1 cellular context compared by ENCODE assay signal in the genomic region with DNA sequence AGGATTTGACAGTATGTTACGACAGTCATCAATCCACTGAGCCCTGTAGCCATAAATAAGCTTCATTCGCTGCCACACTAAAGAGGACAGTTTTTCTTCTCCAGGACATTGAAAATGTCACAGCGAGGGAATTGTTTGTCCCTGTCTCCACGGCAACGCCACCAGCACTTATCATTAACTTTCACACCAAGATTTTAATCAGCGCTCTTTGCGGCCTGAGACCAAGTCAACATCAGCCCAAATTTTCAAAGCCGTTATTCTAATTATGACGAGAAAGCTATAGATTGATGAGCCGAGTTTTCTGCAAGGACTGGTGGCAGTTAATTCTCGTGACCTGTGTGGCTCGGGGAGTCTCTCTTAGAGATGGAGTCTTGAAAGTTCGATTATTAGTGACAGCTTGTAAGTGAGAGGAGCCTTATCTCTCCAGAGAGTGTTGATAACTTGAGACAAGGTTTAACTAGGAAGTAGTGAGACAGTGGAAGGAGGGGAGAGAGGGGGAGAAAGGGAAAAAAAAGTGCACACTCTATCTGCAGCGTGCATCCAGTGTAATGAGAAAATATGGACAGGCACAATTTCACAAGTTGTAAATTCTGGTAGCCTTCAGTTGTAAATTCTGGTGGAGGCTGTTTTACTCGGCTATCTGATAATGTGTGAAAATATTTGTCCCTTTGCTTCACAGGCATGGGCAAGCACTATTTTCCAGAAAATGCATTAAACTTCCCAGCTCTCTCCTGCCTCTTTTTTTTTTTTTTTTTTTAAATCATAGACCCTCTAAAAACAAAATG.
TF ChIP-seq lines count a peak whose summit lies in the region.

No MANE protein-coding gene starts in this region.

TF ChIP-seq in SK-N-SH, 30 proteins besides CTCF, POLR2A, EP300 and RAD21 (continued from another document):
- TF ChIP-seq, protein P1, sequence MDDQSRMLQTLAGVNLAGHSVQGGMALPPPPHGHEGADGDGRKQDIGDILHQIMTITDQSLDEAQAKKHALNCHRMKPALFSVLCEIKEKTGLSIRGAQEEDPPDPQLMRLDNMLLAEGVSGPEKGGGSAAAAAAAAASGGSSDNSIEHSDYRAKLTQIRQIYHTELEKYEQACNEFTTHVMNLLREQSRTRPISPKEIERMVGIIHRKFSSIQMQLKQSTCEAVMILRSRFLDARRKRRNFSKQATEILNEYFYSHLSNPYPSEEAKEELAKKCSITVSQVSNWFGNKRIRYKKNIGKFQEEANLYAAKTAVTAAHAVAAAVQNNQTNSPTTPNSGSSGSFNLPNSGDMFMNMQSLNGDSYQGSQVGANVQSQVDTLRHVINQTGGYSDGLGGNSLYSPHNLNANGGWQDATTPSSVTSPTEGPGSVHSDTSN (IDR thresholded peaks at IDR 0.05) = no peak
- TF ChIP-seq EZH2phosphoT487 (IDR thresholded peaks at IDR 0.05; ENCODE audit: borderline replicate concordance, low read depth) (no peak), GATA2 (CRISPR knock-in tag; IDR thresholded peaks at IDR 0.05) (no peak), TAF1 (IDR thresholded peaks at IDR 0.05; ENCODE audit: borderline replicate concordance, low read depth, low read length) (no peak), TEAD4 (IDR thresholded peaks at IDR 0.05; ENCODE audit: borderline replicate concordance, insufficient read depth) (no peak), RXRA (IDR thresholded peaks at IDR 0.05; ENCODE audit: borderline replicate concordance, low read depth) (no peak), JUND (IDR thresholded peaks at IDR 0.05) (no peak), NFIC (IDR thresholded peaks at IDR 0.05; ENCODE audit: borderline replicate concordance) (no peak), CHD2 (IDR thresholded peaks at IDR 0.05; ENCODE audit: low read length, partially characterized antibody) (no peak), ELF1 (IDR thresholded peaks at IDR 0.05) (no peak), SMC3 (IDR thresholded peaks at IDR 0.05; ENCODE audit: low read depth, low read length) (no peak), RFX5 (IDR thresholded peaks at IDR 0.05; ENCODE audit: low read length) (no peak)
- TF ChIP-seq, protein P2, sequence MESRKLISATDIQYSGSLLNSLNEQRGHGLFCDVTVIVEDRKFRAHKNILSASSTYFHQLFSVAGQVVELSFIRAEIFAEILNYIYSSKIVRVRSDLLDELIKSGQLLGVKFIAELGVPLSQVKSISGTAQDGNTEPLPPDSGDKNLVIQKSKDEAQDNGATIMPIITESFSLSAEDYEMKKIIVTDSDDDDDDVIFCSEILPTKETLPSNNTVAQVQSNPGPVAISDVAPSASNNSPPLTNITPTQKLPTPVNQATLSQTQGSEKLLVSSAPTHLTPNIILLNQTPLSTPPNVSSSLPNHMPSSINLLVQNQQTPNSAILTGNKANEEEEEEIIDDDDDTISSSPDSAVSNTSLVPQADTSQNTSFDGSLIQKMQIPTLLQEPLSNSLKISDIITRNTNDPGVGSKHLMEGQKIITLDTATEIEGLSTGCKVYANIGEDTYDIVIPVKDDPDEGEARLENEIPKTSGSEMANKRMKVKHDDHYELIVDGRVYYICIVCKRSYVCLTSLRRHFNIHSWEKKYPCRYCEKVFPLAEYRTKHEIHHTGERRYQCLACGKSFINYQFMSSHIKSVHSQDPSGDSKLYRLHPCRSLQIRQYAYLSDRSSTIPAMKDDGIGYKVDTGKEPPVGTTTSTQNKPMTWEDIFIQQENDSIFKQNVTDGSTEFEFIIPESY (IDR thresholded peaks at IDR 0.05; ENCODE audit: borderline replicate concordance, low read depth) = no peak
- TF ChIP-seq, protein P3, sequence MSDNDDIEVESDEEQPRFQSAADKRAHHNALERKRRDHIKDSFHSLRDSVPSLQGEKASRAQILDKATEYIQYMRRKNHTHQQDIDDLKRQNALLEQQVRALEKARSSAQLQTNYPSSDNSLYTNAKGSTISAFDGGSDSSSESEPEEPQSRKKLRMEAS (IDR thresholded peaks at IDR 0.05; ENCODE audit: low read depth) = no peak
TF ChIP-seq in SK-N-SH: peak in this region for 0.
